Comparison of ENCODE assay signal across 7 cellular contexts in genomic region chr2:134137182-134137595, GRCh38.
A peak's percentile ranks its signal among the peaks of the same experiment; 100 is the strongest.
DNase-seq lines count a peak whose midpoint lies in the region; ATAC-seq and TF ChIP-seq lines count a peak whose summit lies in the region.

No MANE protein-coding gene starts in this region.

- TF ChIP-seq POLR2A in HCT116 (IDR thresholded peaks at IDR 0.05; ENCODE audit: borderline replicate concordance, extremely low read depth, insufficient read depth, insufficient read length): no peak

- no peak for TF ChIP-seq RAD21 in HCT116 (IDR thresholded peaks at IDR 0.05; ENCODE audit: low read depth)

- H3K4me2 ChIP-seq in HCT116 (ENCODE audit: low read length): peak overlapping the region; percentile 44

- no peak for TF ChIP-seq CTCF in HCT116 (IDR thresholded peaks at IDR 0.05 in 2 of 3, conservative IDR thresholded peaks at IDR 0.05 in 1 of 3; ENCODE audit: borderline replicate concordance in 1 of 3, insufficient read depth in 1 of 3, low read depth in 2 of 3, low read length in 2 of 3)
- no peak for TF ChIP-seq CTCF in fibroblast of the aortic adventitia (IDR thresholded peaks at IDR 0.05; ENCODE audit: insufficient read depth, low read length)

- no TSS peak for BruUV-seq in HCT116 (replicated peaks; lab: Mats Ljungman, UMichigan)

- no peaks in the 10 kb centered on the region for H3K27me3 ChIP-seq in HCT116 (ENCODE audit: insufficient read depth, low read length)

- H3K9me2 ChIP-seq in HCT116 (ENCODE audit: insufficient read depth): no peaks in the 10 kb centered on the region

- POLR2A ChIA-PET in HCT116 (lab: Charles Lee): no interaction called here

- H3K9ac ChIP-seq in HCT116 (ENCODE audit: low read length): no peak overlapping the region

- intact Hi-C loops in HCT116 (cut with micrococcal nuclease): no loop called here

- CTCF ChIA-PET in HCT116 (lab: Charles Lee): no interaction called here

- H3K27ac ChIP-seq in HCT116 (ENCODE audit: low read depth, low read length): no peak overlapping the region

- H2AFZ ChIP-seq in HCT116 (ENCODE audit: low read depth, low read length, poor library complexity, severe bottlenecking): no peak overlapping the region

- H3K4me3 ChIP-seq in HCT116 (replicated peaks in 1 of 2; ENCODE audit: low read depth in 1 of 2, low read length in 2 of 2): no peak overlapping the region
- H3K4me3 ChIP-seq in fibroblast of the aortic adventitia (ENCODE audit: low read depth, low read length): peak overlapping the region; percentile 42

- RAD21 ChIA-PET in HCT116 (lab: Charles Lee; ENCODE audit: low non-redundant PET in 1 of 2, low total read pairs in 2 of 2, uncharacterized antibody in 2 of 2, unreplicated experiment in 2 of 2): no interaction called here

- no peaks in the 10 kb centered on the region for H3K9me3 ChIP-seq in HCT116 (ENCODE audit: control insufficient read depth in 1 of 2, insufficient read depth in 1 of 2, low read depth in 1 of 2, low read length in 2 of 2)

- H3K36me3 ChIP-seq in HCT116 (ENCODE audit: control insufficient read depth in 1 of 2, insufficient read depth in 2 of 2, low read length in 2 of 2): no peaks in the 10 kb centered on the region

- H3K79me2 ChIP-seq in HCT116 (ENCODE audit: insufficient read depth, low read length): peaks cover 4% of the 10 kb centered on the region; the same call in 1 of the 2 replicates

- ATAC-seq in HCT116: no peak
- ATAC-seq in HG03159 (IDR thresholded peaks at IDR 0.05; ENCODE audit: unreplicated experiment): no peak

- H4K20me1 ChIP-seq in HCT116 (ENCODE audit: insufficient read depth): no peaks in the 10 kb centered on the region

- peaks cover 22 to 45% of the 10 kb centered on the region in 2 experiments for H3K4me1 ChIP-seq in HCT116 (ENCODE audit: control insufficient read depth in 1 of 2, insufficient read depth in 2 of 2, low read length in 2 of 2)

- no peak for DNase-seq in HCT116 (ENCODE audit: low read depth, low spot score)
- DNase-seq in SW 1271 (lab: John Stamatoyannopoulos, UW): peak; percentile 87 to 91
- DNase-seq in fibroblast of the aortic adventitia (ENCODE audit: low read depth): peak; percentile 77
- DNase-seq in pulmonary artery endothelial cell (ENCODE audit: low read depth, low spot score): peak; percentile 63
- no peak for DNase-seq in NCI-H446 treated with DMSO at 0.1 percent for 48 hours (lab: John Stamatoyannopoulos, UW)
- no peak for DNase-seq in dedifferentiated amniotic fluid mesenchymal stem cell (ENCODE audit: extremely low spot score)

TF ChIP-seq in HCT116, 20 proteins besides CTCF, POLR2A, EP300 and RAD21:
- TF ChIP-seq TCF7L2 (IDR thresholded peaks at IDR 0.05; ENCODE audit: borderline replicate concordance, extremely low read depth, insufficient read depth, insufficient read length) (no peak), CBX3 (IDR thresholded peaks at IDR 0.05; ENCODE audit: low read depth) (no peak), SP1 (IDR thresholded peaks at IDR 0.05; ENCODE audit: low read depth) (no peak), ZFX (IDR thresholded peaks at IDR 0.05) (no peak), SRF (IDR thresholded peaks at IDR 0.05; ENCODE audit: low read depth) (no peak), ZNF274 (IDR thresholded peaks at IDR 0.05; ENCODE audit: low read depth, low read length) (no peak), EZH2phosphoT487 (IDR thresholded peaks at IDR 0.05; ENCODE audit: borderline replicate concordance) (no peak), FOSL1 (IDR thresholded peaks at IDR 0.05; ENCODE audit: low read depth) (no peak), EGR1 (IDR thresholded peaks at IDR 0.05; ENCODE audit: low read depth) (no peak)

Comparison
In these comparisons a context has a peak if more than half of its experiments do, and no peak if none do; other contexts are left out.
1. DNase-seq: peak in SW 1271 (2 of 2), fibroblast of the aortic adventitia (single experiment) and pulmonary artery endothelial cell (single experiment); none in HCT116 (single experiment), NCI-H446 treated with DMSO at 0.1 percent for 48 hours (single experiment) and dedifferentiated amniotic fluid mesenchymal stem cell (single experiment).